Comparison of ENCODE assay signal across 20 cellular contexts in genomic region chr5:33985447-33985846, GRCh38. TPM values are rescaled to one million over a fixed set of nuclear protein-coding genes. Genes with fewer than 3 reads are reported as not detected.
DNase-seq lines count a peak whose midpoint lies in the region; ATAC-seq, FAIRE-seq and TF ChIP-seq lines count a peak whose summit lies in the region.
"Had no signal": no experiment of that assay in that cellular context is flagged by ENCODE, and none has a peak within 500 bp of the region (broad histone marks: within the 10 kb centered on the region; RNA-seq: fewer than 3 reads in every experiment).

No MANE protein-coding gene starts in this region.

- H3K4me2 ChIP-seq in HepG2 (ENCODE audit: low read depth, low read length) (no peak overlapping the region), H1 (ENCODE audit: insufficient read depth in 1 of 2, low read depth in 2 of 2, low read length in 2 of 2) (no peak overlapping the region)
- H3K4me2 ChIP-seq: A549 had no signal

- H3K79me2 ChIP-seq in HepG2 (ENCODE audit: insufficient read depth, low read length) (no peaks in the 10 kb centered on the region), H1 (ENCODE audit: control insufficient read depth in 1 of 2, insufficient read depth in 2 of 2, low read length in 2 of 2) (no peaks in the 10 kb centered on the region)

- no peak overlapping the region for H3K18ac ChIP-seq in H1 (ENCODE audit: extremely low read depth, low read length)

- DNase-seq in HepG2 (ENCODE audit: low spot score) (no peak), right lobe of liver (no peak), H1 (ENCODE audit: low read depth in 1 of 2, low spot score in 2 of 2) (no peak), NCI-H2227 treated with DMSO at 0.1 percent for 48 hours (lab: John Stamatoyannopoulos, UW) (no peak)
- DNase-seq in naive thymus-derived CD8-positive, alpha-beta T cell = no peak
- DNase-seq: AML-193; Caco-2; CD4-positive, alpha-beta T cell; IMR-90; KBM-7 had no signal

- TF ChIP-seq POLR2A in HepG2 (IDR thresholded peaks at IDR 0.05; ENCODE audit: insufficient read depth in 1 of 2, low read depth in 2 of 2, low read length in 2 of 2) = no peak
- TF ChIP-seq POLR2A in right lobe of liver (IDR thresholded peaks at IDR 0.05) = no peak
- TF ChIP-seq POLR2A in H1 (IDR thresholded peaks at IDR 0.05; ENCODE audit: control extremely low read depth in 1 of 2, low read depth in 2 of 2, low read length in 2 of 2) = no peak

- peak overlapping the region; percentile 32 for H3K56ac ChIP-seq in H1 (replicated peaks; ENCODE audit: insufficient read length, low read depth, low read length)

- H3K36me3 ChIP-seq in HepG2 (replicated peaks in 1 of 2; ENCODE audit: control insufficient read depth in 1 of 2, insufficient read depth in 2 of 2, low read length in 2 of 2) = peaks cover 4 to 26% of the 10 kb centered on the region in 2 experiments
- H3K36me3 ChIP-seq in right lobe of liver = peaks cover 0 to 29% (median 9%) of the 10 kb centered on the region in 4 donors
- H3K36me3 ChIP-seq in H1 (ENCODE audit: control insufficient read depth in 2 of 4, insufficient read depth in 4 of 4, low read length in 3 of 4) = peaks cover 0 to 8% (median 4%) of the 10 kb centered on the region in 4 experiments; a peak in 5 of 8 replicates
- H3K36me3 ChIP-seq: HAP-1 had no signal

- H3K4me3 ChIP-seq in HepG2 (replicated peaks in 1 of 3; ENCODE audit: insufficient read depth in 1 of 3, low read depth in 2 of 3, low read length in 3 of 3) = no peak overlapping the region
- no peak overlapping the region for H3K4me3 ChIP-seq in right lobe of liver
- no peak overlapping the region for H3K4me3 ChIP-seq in H1 (ENCODE audit: extremely low read depth in 1 of 4, insufficient read depth in 2 of 4, low read depth in 3 of 4, low read length in 4 of 4)
- H3K4me3 ChIP-seq: A549, HAP-1 had no signal

- no peaks in the 10 kb centered on the region for H3K9me3 ChIP-seq in HepG2 (ENCODE audit: low read length)
- H3K9me3 ChIP-seq in right lobe of liver = no peaks in the 10 kb centered on the region
- peaks cover 0 to 10% of the 10 kb centered on the region in 2 experiments; a peak in 1 of 4 replicates for H3K9me3 ChIP-seq in H1 (ENCODE audit: insufficient read depth in 2 of 2, low read depth in 1 of 2, low read length in 1 of 2)
- H3K9me3 ChIP-seq: A549, Caco-2, HAP-1 had no signal

- intact Hi-C loops in HepG2 (cut with micrococcal nuclease; ENCODE audit: unreplicated experiment) = no loop called here
- intact Hi-C loops in right lobe of liver (cut with DNase I) = no loop called here

- H2BK120ac ChIP-seq in H1 (replicated peaks; ENCODE audit: low read depth, low read length) = no peak overlapping the region

- no peaks in the 10 kb centered on the region for H4K20me1 ChIP-seq in HepG2 (ENCODE audit: insufficient read depth, low read length)
- no peaks in the 10 kb centered on the region for H4K20me1 ChIP-seq in H1 (replicated peaks in 1 of 2; ENCODE audit: control insufficient read depth in 1 of 2, insufficient read depth in 2 of 2, low read length in 2 of 2)

- no peak for ATAC-seq in HepG2
- no peak for ATAC-seq in right lobe of liver
- no peak for ATAC-seq in naive thymus-derived CD8-positive, alpha-beta T cell
- ATAC-seq: A549 had no signal

- no peak overlapping the region for H4K5ac ChIP-seq in H1 (ENCODE audit: insufficient read length, low read depth, low read length)

- H3K4me1 ChIP-seq in HepG2 (ENCODE audit: insufficient read depth, low read length) (no peaks in the 10 kb centered on the region), right lobe of liver (peaks cover 0 to 15% (median 3%) of the 10 kb centered on the region in 4 donors), H1 (replicated peaks in 1 of 4; ENCODE audit: control insufficient read depth in 3 of 4, insufficient read depth in 4 of 4, low read length in 3 of 4) (no peaks in the 10 kb centered on the region; a peak in 1 of 7 replicates)
- H3K4me1 ChIP-seq: A549, HAP-1 had no signal

- H2BK12ac ChIP-seq in H1 (ENCODE audit: low read depth, low read length) = peak overlapping the region; percentile 5; the same call in 1 of the 2 replicates

- H4K91ac ChIP-seq in H1 (replicated peaks; ENCODE audit: insufficient read length, low read length) = no peak overlapping the region

- H3K27ac ChIP-seq in HepG2 (ENCODE audit: extremely low read length, insufficient read depth, low read length) (no peak overlapping the region), right lobe of liver (no peak overlapping the region), H1 (ENCODE audit: low read depth, low read length) (no peak overlapping the region)
- H3K27ac ChIP-seq: 22Rv1, A549, C4-2B, HL-60 had no signal

- TF ChIP-seq CTCF in HepG2 (CRISPR knock-in tag; IDR thresholded peaks at IDR 0.05) = no peak
- TF ChIP-seq CTCF in right lobe of liver (IDR thresholded peaks at IDR 0.05) = no peak
- no peak for TF ChIP-seq CTCF in H1 (IDR thresholded peaks at IDR 0.05; ENCODE audit: control extremely low read depth in 1 of 3, insufficient read depth in 1 of 3, low read depth in 1 of 3, low read length in 3 of 3)

- no peaks in the 10 kb centered on the region for H3K79me1 ChIP-seq in H1 (ENCODE audit: low read depth, low read length)

- H3K27ac Mint-ChIP-seq in naive thymus-derived CD8-positive, alpha-beta T cell = no peak overlapping the region
- H3K27ac Mint-ChIP-seq: CD4-positive, alpha-beta T cell had no signal

- H3K27me3 ChIP-seq in HepG2 (ENCODE audit: control insufficient read depth in 1 of 2, insufficient read depth in 2 of 2, low read length in 2 of 2) = no peaks in the 10 kb centered on the region
- no peaks in the 10 kb centered on the region for H3K27me3 ChIP-seq in right lobe of liver
- H3K27me3 ChIP-seq in H1 (replicated peaks in 1 of 4; ENCODE audit: control insufficient read depth in 3 of 4, extremely low read depth in 1 of 4, insufficient read depth in 3 of 4, low read length in 3 of 4) = no peaks in the 10 kb centered on the region

- H3K4me3 Mint-ChIP-seq in naive thymus-derived CD8-positive, alpha-beta T cell = no peak overlapping the region
- H3K4me3 Mint-ChIP-seq: CD4-positive, alpha-beta T cell had no signal

- no peak overlapping the region for H2AFZ ChIP-seq in HepG2 (ENCODE audit: low read length)
- H2AFZ ChIP-seq in H1 (ENCODE audit: low read length) = no peak overlapping the region

- H3K27me3 Mint-ChIP-seq in naive thymus-derived CD8-positive, alpha-beta T cell = peaks cover 0 to 1% (median 0%) of the 10 kb centered on the region in 5 donors
- H3K27me3 Mint-ChIP-seq: CD4-positive, alpha-beta T cell had no signal

- no peak overlapping the region for H4K8ac ChIP-seq in H1 (ENCODE audit: extremely low read depth, insufficient read depth, low read length)

- CTCF ChIA-PET in HepG2 (lab: Yijun Ruan, JAX; ENCODE audit: low intra/inter-chr PET ratio, low total read pairs) = no interaction called here
- CTCF ChIA-PET in H1 (lab: Charles Lee; ENCODE audit: partially characterized antibody) = no interaction called here

- H3K9me3 Mint-ChIP-seq in naive thymus-derived CD8-positive, alpha-beta T cell = no peaks in the 10 kb centered on the region
- H3K9me3 Mint-ChIP-seq: CD4-positive, alpha-beta T cell had no signal

- TF ChIP-seq RAD21 in HepG2 (CRISPR knock-in tag; IDR thresholded peaks at IDR 0.05) (no peak), H1 (IDR thresholded peaks at IDR 0.05 in 1 of 2, conservative IDR thresholded peaks at IDR 0.05 in 1 of 2; ENCODE audit: low read depth in 2 of 2, low read length in 2 of 2) (no peak)

- no peak overlapping the region for H2BK15ac ChIP-seq in H1 (ENCODE audit: low read length)

- peaks cover 5% of the 10 kb centered on the region for H3K23me2 ChIP-seq in H1 (ENCODE audit: low read depth, low read length)

- H3K14ac ChIP-seq in H1 (ENCODE audit: insufficient read length) = no peak overlapping the region

- no peak overlapping the region for H3K23ac ChIP-seq in H1 (ENCODE audit: insufficient read length)

- BruUV-seq in HepG2 (replicated peaks; lab: Mats Ljungman, UMichigan) = no TSS peak

- in situ Hi-C loops in HepG2 (cut with HindIII; ENCODE audit: extremely low pct_ligation_motif_present, low pct_unique_long_range_greater_than_20kb) = loop anchor here (25.0 kb wide), 1 partner anchor 477 kb away; no protein-coding TSS in a partner anchor

- no peak overlapping the region for H3K9ac ChIP-seq in HepG2 (ENCODE audit: insufficient read depth, low read depth, low read length)
- H3K9ac ChIP-seq in H1 (replicated peaks in 1 of 4; ENCODE audit: extremely low read depth in 1 of 4, low read depth in 3 of 4, low read length in 3 of 4) = no peak overlapping the region

- no peaks in the 10 kb centered on the region for H3K4me1 Mint-ChIP-seq in naive thymus-derived CD8-positive, alpha-beta T cell

- peaks cover 13 to 27% (median 21%) of the 10 kb centered on the region in 3 donors for H3K36me3 Mint-ChIP-seq in naive thymus-derived CD8-positive, alpha-beta T cell

- no peak overlapping the region for H3K4ac ChIP-seq in H1 (replicated peaks; ENCODE audit: insufficient read length, low read depth, low read length)

- H2AK5ac ChIP-seq in H1 (ENCODE audit: low read depth, low read length) = peak overlapping the region; percentile 95; the same call in 1 of the 2 replicates

- POLR2A ChIA-PET in HepG2 (lab: Yijun Ruan, JAX) (no interaction called here), H1 (lab: Charles Lee; ENCODE audit: partially characterized antibody) (no interaction called here)
- POLR2A ChIA-PET in naive thymus-derived CD8-positive, alpha-beta T cell (lab: Charles Lee) = no interaction called here

- H2BK5ac ChIP-seq in H1 (ENCODE audit: low read depth, low read length) = no peak overlapping the region

- H2BK20ac ChIP-seq in H1 (ENCODE audit: low read length) = no peak overlapping the region

- no peak for FAIRE-seq in HepG2 (lab: Jason Lieb, UNC)
- no peak for FAIRE-seq in H1 (lab: Jason Lieb, UNC)
- FAIRE-seq: A549, D721Med, G401.6 had no signal

- TF ChIP-seq EP300 in HepG2 (IDR thresholded peaks at IDR 0.05; ENCODE audit: low read depth in 2 of 2, low read length in 2 of 2) (no peak), HepG2 (CRISPR knock-in tag; IDR thresholded peaks at IDR 0.05; ENCODE audit: borderline replicate concordance) (no peak), H1 (IDR thresholded peaks at IDR 0.05; ENCODE audit: borderline replicate concordance in 1 of 2, low read depth in 2 of 2, low read length in 2 of 2) (no peak)

- 96% methylated on average over 6 of the region's 6 CpGs for WGBS in HepG2 (ENCODE audit: low lambda C conversion rate)
- 95% methylated on average over 6 of the region's 6 CpGs for WGBS in right lobe of liver (ENCODE audit: insufficient coverage, low coverage, low lambda C conversion rate, missing lambda C conversion rate)
- 88% methylated on average over 6 of the region's 6 CpGs; no CpG with 5 or more reads in 1 of the 2 experiments for WGBS in H1 (ENCODE audit: extremely low coverage in 1 of 2, insufficient coverage in 1 of 2, insufficient read length in 1 of 2, insufficient replicate concordance in 2 of 2, low coverage in 1 of 2, low lambda C conversion rate in 2 of 2, missing lambda C conversion rate in 1 of 2), 2 experiments

RNA-seq across cellular contexts. Expression of gene SLC45A2, which starts 1.0 kb away (rescaled TPM):
- total RNA-seq in HepG2 (2016; rRNA removed; fragmentation: Illumina TruSeq; extraction: Trizol) = 0.22 TPM in 1 of 2 replicates, not detected in the other
- total RNA-seq in HepG2 (2016; cell fraction: cytosol; rRNA removed; fragmentation: Illumina TruSeq; extraction: Trizol; ENCODE audit: low read depth) = not detected in 2 replicates
- 0.17 TPM in 1 of 2 replicates, not detected in the other for total RNA-seq in HepG2 (2016; cell fraction: insoluble cytoplasmic fraction; rRNA removed; fragmentation: Illumina TruSeq; extraction: Trizol)
- not detected in 2 replicates for total RNA-seq in HepG2 (2016; cell fraction: membrane; rRNA removed; fragmentation: Illumina TruSeq; extraction: Trizol)
- 0.34 TPM in 1 of 2 replicates, not detected in the other for total RNA-seq in HepG2 (2016; cell fraction: nucleus; rRNA removed; fragmentation: Illumina TruSeq; extraction: Trizol)
- polyA plus RNA-seq in HepG2 (2011; rRNA removed) = 0.13 and 0.24 TPM in 2 replicates
- 0.13 TPM in 1 of 2 replicates, not detected in the other for polyA plus RNA-seq in HepG2 (2011; cell fraction: cytosol; rRNA removed)
- 0.79 and 0.92 TPM in 2 replicates for polyA plus RNA-seq in HepG2 (2011; cell fraction: nucleus; rRNA removed)
- polyA plus RNA-seq in HepG2 (2012) = 0.13 and 0.15 TPM in 2 replicates
- polyA plus RNA-seq in HepG2 (2016; cell fraction: cytosol; fragmentation: Illumina TruSeq; extraction: Trizol; ENCODE audit: low read depth) = not detected in 2 replicates
- not detected in 2 replicates for polyA plus RNA-seq in HepG2 (2016; cell fraction: insoluble cytoplasmic fraction; fragmentation: Illumina TruSeq; extraction: Trizol; ENCODE audit: low read depth)
- polyA plus RNA-seq in HepG2 (2016; cell fraction: membrane; fragmentation: Illumina TruSeq; extraction: Trizol; ENCODE audit: low read depth) = not detected in 2 replicates
- not detected in 2 replicates for polyA plus RNA-seq in HepG2 (2016; cell fraction: nucleus; fragmentation: Illumina TruSeq; extraction: Trizol; ENCODE audit: insufficient read depth, low read depth)
- polyA minus RNA-seq in HepG2 (2011; rRNA and poly(A)+ RNA removed; ENCODE audit: low replicate concordance) = 0.66 and 0.80 TPM in 2 replicates
- polyA minus RNA-seq in HepG2 (2011; cell fraction: cytosol; rRNA and poly(A)+ RNA removed) = not detected in 2 replicates
- polyA minus RNA-seq in HepG2 (2011; cell fraction: nucleus; rRNA and poly(A)+ RNA removed) = 2.9 and 4.2 TPM in 2 replicates
- total RNA-seq in right lobe of liver = 1 to 10 TPM in 1 of 6 experiments, under 1 TPM in 5; 0.20 to 2.3 (median 0.37) TPM
- not detected in 2 replicates for total RNA-seq in H1 (2021; fragmentation: NEBNext Ultra II Directional; extraction: Animal tissue kit (Norgen Biotek cat#: 25700))
- 0.09 TPM in 1 of 2 replicates, not detected in the other for polyA plus RNA-seq in H1 (2011; rRNA removed)
- polyA plus RNA-seq in H1 (2011; cell fraction: cytosol; rRNA removed) = 0.08 TPM
- 0.11 TPM for polyA plus RNA-seq in H1 (2011; cell fraction: nucleus; rRNA removed)
- polyA plus RNA-seq in H1 (2012, experiment 1 of 2) = not detected in 4 replicates
- polyA plus RNA-seq in H1 (2012, experiment 2 of 2) = not detected
- polyA plus RNA-seq in H1 (2013, experiment 1 of 2) = not detected
- 0.09 TPM for polyA plus RNA-seq in H1 (2013, experiment 2 of 2)
- 0.54 TPM in 1 of 2 replicates, not detected in the other for polyA minus RNA-seq in H1 (2011; rRNA and poly(A)+ RNA removed)
- polyA minus RNA-seq in H1 (2011; cell fraction: cytosol; rRNA and poly(A)+ RNA removed) = not detected
- 1.6 TPM for polyA minus RNA-seq in H1 (2011; cell fraction: nucleus; rRNA and poly(A)+ RNA removed)
- total RNA-seq in naive thymus-derived CD8-positive, alpha-beta T cell = under 1 TPM in 1 of 2 experiments, not detected in 1; 0.93 TPM
- not detected for polyA plus RNA-seq in naive thymus-derived CD8-positive, alpha-beta T cell
- total RNA-seq: CD4-positive, alpha-beta T cell; H4; HT1080; IMR-90 had no signal
- polyA plus RNA-seq: A549, BJ had no signal

RNA-seq across cellular contexts. Expression of gene AMACR, which starts 22.4 kb away (rescaled TPM):
- total RNA-seq in HepG2 (2016; rRNA removed; fragmentation: Illumina TruSeq; extraction: Trizol) (19.7 and 27.7 TPM in 2 replicates), right lobe of liver (10 to 100 TPM; 28.7 to 62.4 (median 41.9) TPM)
- 1.8 and 2.6 TPM in 2 replicates for total RNA-seq in HepG2 (2016; cell fraction: cytosol; rRNA removed; fragmentation: Illumina TruSeq; extraction: Trizol; ENCODE audit: low read depth)
- total RNA-seq in HepG2 (2016; cell fraction: insoluble cytoplasmic fraction; rRNA removed; fragmentation: Illumina TruSeq; extraction: Trizol) = 20.6 and 25.9 TPM in 2 replicates
- 4.3 and 5.1 TPM in 2 replicates for total RNA-seq in HepG2 (2016; cell fraction: membrane; rRNA removed; fragmentation: Illumina TruSeq; extraction: Trizol)
- total RNA-seq in HepG2 (2016; cell fraction: nucleus; rRNA removed; fragmentation: Illumina TruSeq; extraction: Trizol) = 11.1 and 14.0 TPM in 2 replicates
- polyA plus RNA-seq in HepG2 (2011; rRNA removed) (8.9 and 12.8 TPM in 2 replicates), H1 (2011; rRNA removed) (8.7 and 9.1 TPM in 2 replicates)
- polyA plus RNA-seq in HepG2 (2011; cell fraction: cytosol; rRNA removed) = 10.2 and 15.5 TPM in 2 replicates
- polyA plus RNA-seq in HepG2 (2011; cell fraction: nucleus; rRNA removed) = 8.4 and 8.6 TPM in 2 replicates
- 18.2 and 29.1 TPM in 2 replicates for polyA plus RNA-seq in HepG2 (2012)
- polyA plus RNA-seq in HepG2 (2016; cell fraction: cytosol; fragmentation: Illumina TruSeq; extraction: Trizol; ENCODE audit: low read depth) = 1.9 and 2.0 TPM in 2 replicates
- 26.5 and 27.8 TPM in 2 replicates for polyA plus RNA-seq in HepG2 (2016; cell fraction: insoluble cytoplasmic fraction; fragmentation: Illumina TruSeq; extraction: Trizol; ENCODE audit: low read depth)
- 3.6 and 3.9 TPM in 2 replicates for polyA plus RNA-seq in HepG2 (2016; cell fraction: membrane; fragmentation: Illumina TruSeq; extraction: Trizol; ENCODE audit: low read depth)
- 12.7 and 13.2 TPM in 2 replicates for polyA plus RNA-seq in HepG2 (2016; cell fraction: nucleus; fragmentation: Illumina TruSeq; extraction: Trizol; ENCODE audit: insufficient read depth, low read depth)
- 5.4 and 8.6 TPM in 2 replicates for polyA minus RNA-seq in HepG2 (2011; rRNA and poly(A)+ RNA removed; ENCODE audit: low replicate concordance)
- 10.2 and 11.8 TPM in 2 replicates for polyA minus RNA-seq in HepG2 (2011; cell fraction: cytosol; rRNA and poly(A)+ RNA removed)
- 12.7 and 13.4 TPM in 2 replicates for polyA minus RNA-seq in HepG2 (2011; cell fraction: nucleus; rRNA and poly(A)+ RNA removed)
- 10.1 and 12.6 TPM in 2 replicates for total RNA-seq in H1 (2021; fragmentation: NEBNext Ultra II Directional; extraction: Animal tissue kit (Norgen Biotek cat#: 25700))
- polyA plus RNA-seq in H1 (2011; cell fraction: cytosol; rRNA removed) = 10.8 TPM
- polyA plus RNA-seq in H1 (2011; cell fraction: nucleus; rRNA removed) = 5.1 TPM
- 7.9 to 11.0 TPM (median 9.3 TPM) in 4 replicates for polyA plus RNA-seq in H1 (2012, experiment 1 of 2)
- polyA plus RNA-seq in H1 (2012, experiment 2 of 2) = 2.5 TPM
- 6.5 TPM for polyA plus RNA-seq in H1 (2013, experiment 1 of 2)
- 5.5 TPM for polyA plus RNA-seq in H1 (2013, experiment 2 of 2)
- 10.2 and 13.1 TPM in 2 replicates for polyA minus RNA-seq in H1 (2011; rRNA and poly(A)+ RNA removed)
- polyA minus RNA-seq in H1 (2011; cell fraction: cytosol; rRNA and poly(A)+ RNA removed) = 8.1 TPM
- 5.7 TPM for polyA minus RNA-seq in H1 (2011; cell fraction: nucleus; rRNA and poly(A)+ RNA removed)
- total RNA-seq in naive thymus-derived CD8-positive, alpha-beta T cell = 1 to 10 TPM; 4.8 to 4.9 TPM
- polyA plus RNA-seq in naive thymus-derived CD8-positive, alpha-beta T cell = 1 to 10 TPM; 5.9 to 9.1 (median 7.2) TPM

RNA-seq across cellular contexts. Expression of gene RXFP3, which starts 49.3 kb away (rescaled TPM):
- total RNA-seq in HepG2 (2016; rRNA removed; fragmentation: Illumina TruSeq; extraction: Trizol) = not detected in 2 replicates
- total RNA-seq in HepG2 (2016; cell fraction: cytosol; rRNA removed; fragmentation: Illumina TruSeq; extraction: Trizol; ENCODE audit: low read depth) = not detected in 2 replicates
- total RNA-seq in HepG2 (2016; cell fraction: insoluble cytoplasmic fraction; rRNA removed; fragmentation: Illumina TruSeq; extraction: Trizol) = not detected in 2 replicates
- total RNA-seq in HepG2 (2016; cell fraction: membrane; rRNA removed; fragmentation: Illumina TruSeq; extraction: Trizol) = not detected in 2 replicates
- not detected in 2 replicates for total RNA-seq in HepG2 (2016; cell fraction: nucleus; rRNA removed; fragmentation: Illumina TruSeq; extraction: Trizol)
- not detected in 2 replicates for polyA plus RNA-seq in HepG2 (2011; rRNA removed)
- polyA plus RNA-seq in HepG2 (2011; cell fraction: cytosol; rRNA removed) = not detected in 2 replicates
- not detected in 2 replicates for polyA plus RNA-seq in HepG2 (2011; cell fraction: nucleus; rRNA removed)
- polyA plus RNA-seq in HepG2 (2012) = not detected in 2 replicates
- polyA plus RNA-seq in HepG2 (2016; cell fraction: cytosol; fragmentation: Illumina TruSeq; extraction: Trizol; ENCODE audit: low read depth) = not detected in 2 replicates
- not detected in 2 replicates for polyA plus RNA-seq in HepG2 (2016; cell fraction: insoluble cytoplasmic fraction; fragmentation: Illumina TruSeq; extraction: Trizol; ENCODE audit: low read depth)
- not detected in 2 replicates for polyA plus RNA-seq in HepG2 (2016; cell fraction: membrane; fragmentation: Illumina TruSeq; extraction: Trizol; ENCODE audit: low read depth)
- polyA plus RNA-seq in HepG2 (2016; cell fraction: nucleus; fragmentation: Illumina TruSeq; extraction: Trizol; ENCODE audit: insufficient read depth, low read depth) = not detected in 2 replicates
- not detected in 2 replicates for polyA minus RNA-seq in HepG2 (2011; rRNA and poly(A)+ RNA removed; ENCODE audit: low replicate concordance)
- not detected in 2 replicates for polyA minus RNA-seq in HepG2 (2011; cell fraction: cytosol; rRNA and poly(A)+ RNA removed)
- not detected in 2 replicates for polyA minus RNA-seq in HepG2 (2011; cell fraction: nucleus; rRNA and poly(A)+ RNA removed)
- total RNA-seq in right lobe of liver = not detected
- 0.15 TPM in 1 of 2 replicates, not detected in the other for total RNA-seq in H1 (2021; fragmentation: NEBNext Ultra II Directional; extraction: Animal tissue kit (Norgen Biotek cat#: 25700))
- polyA plus RNA-seq in H1 (2011; rRNA removed) = 0.13 TPM in 1 of 2 replicates, not detected in the other
- 0.08 TPM for polyA plus RNA-seq in H1 (2011; cell fraction: cytosol; rRNA removed)
- polyA plus RNA-seq in H1 (2011; cell fraction: nucleus; rRNA removed) = 0.07 TPM
- polyA plus RNA-seq in H1 (2012, experiment 1 of 2) = 0.09 to 0.12 TPM (median 0.12 TPM) in 3 of 4 replicates, not detected in the other
- not detected for polyA plus RNA-seq in H1 (2012, experiment 2 of 2)
- not detected for polyA plus RNA-seq in H1 (2013, experiment 1 of 2)
- polyA plus RNA-seq in H1 (2013, experiment 2 of 2) = 0.04 TPM
- 0.29 TPM in 1 of 2 replicates, not detected in the other for polyA minus RNA-seq in H1 (2011; rRNA and poly(A)+ RNA removed)
- not detected for polyA minus RNA-seq in H1 (2011; cell fraction: cytosol; rRNA and poly(A)+ RNA removed)
- polyA minus RNA-seq in H1 (2011; cell fraction: nucleus; rRNA and poly(A)+ RNA removed) = not detected
- total RNA-seq in naive thymus-derived CD8-positive, alpha-beta T cell = not detected
- not detected for polyA plus RNA-seq in naive thymus-derived CD8-positive, alpha-beta T cell
- total RNA-seq: Caco-2; CD4-positive, alpha-beta T cell; H4; IMR-90 had no signal
- polyA plus RNA-seq: A549, BJ, IMR-90 had no signal

RNA-seq across cellular contexts. Expression of gene C1QTNF3, which starts 57.6 kb away (rescaled TPM):
- total RNA-seq in HepG2 (2016; rRNA removed; fragmentation: Illumina TruSeq; extraction: Trizol) (1.8 and 3.3 TPM in 2 replicates), right lobe of liver (1 to 10 TPM; 1.5 to 7.7 (median 3.1) TPM)
- 0.61 and 0.79 TPM in 2 replicates for total RNA-seq in HepG2 (2016; cell fraction: cytosol; rRNA removed; fragmentation: Illumina TruSeq; extraction: Trizol; ENCODE audit: low read depth)
- 1.5 and 3.2 TPM in 2 replicates for total RNA-seq in HepG2 (2016; cell fraction: insoluble cytoplasmic fraction; rRNA removed; fragmentation: Illumina TruSeq; extraction: Trizol)
- total RNA-seq in HepG2 (2016; cell fraction: membrane; rRNA removed; fragmentation: Illumina TruSeq; extraction: Trizol) = 1.5 and 1.9 TPM in 2 replicates
- total RNA-seq in HepG2 (2016; cell fraction: nucleus; rRNA removed; fragmentation: Illumina TruSeq; extraction: Trizol) = 8.0 and 8.4 TPM in 2 replicates
- polyA plus RNA-seq in HepG2 (2011; rRNA removed) (9.1 and 10.8 TPM in 2 replicates), H1 (2011; rRNA removed) (1.0 and 1.2 TPM in 2 replicates)
- polyA plus RNA-seq in HepG2 (2011; cell fraction: cytosol; rRNA removed) = 1.9 and 3.1 TPM in 2 replicates
- 21.6 and 21.8 TPM in 2 replicates for polyA plus RNA-seq in HepG2 (2011; cell fraction: nucleus; rRNA removed)
- polyA plus RNA-seq in HepG2 (2012) = 4.9 and 5.2 TPM in 2 replicates
- 0.72 and 0.79 TPM in 2 replicates for polyA plus RNA-seq in HepG2 (2016; cell fraction: cytosol; fragmentation: Illumina TruSeq; extraction: Trizol; ENCODE audit: low read depth)
- polyA plus RNA-seq in HepG2 (2016; cell fraction: insoluble cytoplasmic fraction; fragmentation: Illumina TruSeq; extraction: Trizol; ENCODE audit: low read depth) = 2.0 and 3.0 TPM in 2 replicates
- 1.2 and 1.8 TPM in 2 replicates for polyA plus RNA-seq in HepG2 (2016; cell fraction: membrane; fragmentation: Illumina TruSeq; extraction: Trizol; ENCODE audit: low read depth)
- polyA plus RNA-seq in HepG2 (2016; cell fraction: nucleus; fragmentation: Illumina TruSeq; extraction: Trizol; ENCODE audit: insufficient read depth, low read depth) = 23.2 and 24.2 TPM in 2 replicates
- polyA minus RNA-seq in HepG2 (2011; rRNA and poly(A)+ RNA removed; ENCODE audit: low replicate concordance) = 2.5 and 3.3 TPM in 2 replicates
- polyA minus RNA-seq in HepG2 (2011; cell fraction: cytosol; rRNA and poly(A)+ RNA removed) = 0.59 TPM in 1 of 2 replicates, not detected in the other
- polyA minus RNA-seq in HepG2 (2011; cell fraction: nucleus; rRNA and poly(A)+ RNA removed) = 29.5 and 30.0 TPM in 2 replicates
- total RNA-seq in H1 (2021; fragmentation: NEBNext Ultra II Directional; extraction: Animal tissue kit (Norgen Biotek cat#: 25700)) = 0.82 and 1.0 TPM in 2 replicates
- 1.4 TPM for polyA plus RNA-seq in H1 (2011; cell fraction: cytosol; rRNA removed)
- 4.0 TPM for polyA plus RNA-seq in H1 (2011; cell fraction: nucleus; rRNA removed)
- polyA plus RNA-seq in H1 (2012, experiment 1 of 2) = 0.70 to 1.7 TPM (median 1.1 TPM) in 4 replicates
- polyA plus RNA-seq in H1 (2012, experiment 2 of 2) = 0.21 TPM
- 0.61 TPM for polyA plus RNA-seq in H1 (2013, experiment 1 of 2)
- 0.63 TPM for polyA plus RNA-seq in H1 (2013, experiment 2 of 2)
- polyA minus RNA-seq in H1 (2011; rRNA and poly(A)+ RNA removed) = 0.91 and 5.3 TPM in 2 replicates
- not detected for polyA minus RNA-seq in H1 (2011; cell fraction: cytosol; rRNA and poly(A)+ RNA removed)
- polyA minus RNA-seq in H1 (2011; cell fraction: nucleus; rRNA and poly(A)+ RNA removed) = 2.7 TPM
- total RNA-seq in naive thymus-derived CD8-positive, alpha-beta T cell = 1 to 10 TPM; 5.7 to 7.4 TPM
- under 1 TPM; 0.08 to 0.38 (median 0.36) TPM for polyA plus RNA-seq in naive thymus-derived CD8-positive, alpha-beta T cell

Comparison
In these comparisons a context has a peak if more than half of its experiments do, and no peak if none do; other contexts are left out.
1. Of the 41 proteins assayed by ChIP-seq in both HepG2 and H1: peak only in HepG2: CHD2; only in H1: none; in both: none; in neither: 40.